Comparison of ENCODE assay signal across 35 cellular contexts in the genomic region with DNA sequence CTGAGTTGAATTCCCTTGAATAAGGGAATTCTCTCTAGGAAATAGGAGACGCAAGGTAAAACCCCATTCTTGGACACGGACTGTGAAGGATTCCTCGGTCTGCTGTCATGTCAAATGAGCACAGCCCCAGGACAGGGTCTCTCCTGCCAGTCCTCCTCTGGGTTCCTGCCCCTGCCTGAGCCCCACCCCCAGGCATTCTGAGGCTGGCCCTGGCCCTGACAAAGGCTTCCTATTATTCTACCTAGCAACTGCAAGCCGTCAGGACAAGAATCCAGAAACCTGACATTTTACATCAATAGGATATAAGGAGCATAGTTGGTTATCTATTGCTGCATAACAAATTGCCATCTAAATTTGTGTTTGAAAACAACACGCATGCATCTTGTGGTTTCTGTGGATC.
"Had no signal": no experiment of that assay in that cellular context is flagged by ENCODE, and none has a peak within 500 bp of the region (broad histone marks: within the 10 kb centered on the region; RNA-seq: fewer than 3 reads in every experiment).

No MANE protein-coding gene starts in this region.

- H3K4me3 ChIP-seq: ascending aorta, cardiac muscle cell had no signal

- H3K27ac Mint-ChIP-seq: activated B cell treated with CpG ODN at 0.5 μM for 24 hours; activated CD4-positive, alpha-beta memory T cell treated with anti-CD3 and anti-CD28 coated beads for 36 hours; activated CD4-positive, alpha-beta T cell treated with anti-CD3 and anti-CD28 coated beads, Interleukin-2, amount 10 ng/mL, durations not matched to agents 24 days and 14 days; activated CD8-positive, alpha-beta T cell treated with anti-CD3 and anti-CD28 coated beads for 36 hours; activated naive CD4-positive, alpha-beta T cell treated with anti-CD3 and anti-CD28 coated beads, Interleukin-2, amount 10 ng/mL, durations not matched to agents 7 days and 5 days; activated naive CD4-positive, alpha-beta T cell treated with anti-CD3 and anti-CD28 coated beads, Interleukin-2, amount 50 U/mL, for 24 hours; activated naive CD8-positive, alpha-beta T cell; activated naive CD8-positive, alpha-beta T cell treated with anti-CD3 and anti-CD28 coated beads, Interleukin-2, amount 10 ng/mL, durations not matched to agents 7 days and 5 days; activated naive CD8-positive, alpha-beta T cell treated with anti-CD3 and anti-CD28 coated beads, Interleukin-2, amount 50 U/mL, for 24 hours; activated T-cell treated with anti-CD3 and anti-CD28 coated beads, Interleukin-2, amount 50 U/mL, for 24 hours; activated T-helper 2 cell treated with anti-CD3 and anti-CD28 coated beads, Interferon-gamma antibody, Interleukin-2, Interleukin-4, amounts not matched to agents 10 μg/mL and 5 μg/mL and 100 μg/mL, durations not matched to agents 14 hours and 24 hours and 36 hours; brain; T-helper 1 cell treated with Interleukin-12 subunit alpha and Interleukin-12 subunit beta and Interleukin-4 antibody, amounts not matched to agents 30 μg/mL and 1 μg/mL, for 36 hours; T-helper 2 cell treated with Interferon-gamma antibody and Interleukin-4, amounts not matched to agents 5 μg/mL and 100 μg/mL, for 36 hours had no signal

- H3K4me3 Mint-ChIP-seq: activated B cell treated with CpG ODN at 0.5 μM for 24 hours; activated CD4-positive, alpha-beta memory T cell treated with anti-CD3 and anti-CD28 coated beads for 36 hours; activated CD4-positive, alpha-beta T cell treated with anti-CD3 and anti-CD28 coated beads, Interleukin-2, amount 10 ng/mL, durations not matched to agents 24 days and 14 days; activated CD8-positive, alpha-beta T cell treated with anti-CD3 and anti-CD28 coated beads for 36 hours; activated naive CD4-positive, alpha-beta T cell treated with anti-CD3 and anti-CD28 coated beads, Interleukin-2, amount 10 ng/mL, durations not matched to agents 7 days and 5 days; activated naive CD4-positive, alpha-beta T cell treated with anti-CD3 and anti-CD28 coated beads, Interleukin-2, amount 50 U/mL, for 24 hours; activated naive CD8-positive, alpha-beta T cell; activated naive CD8-positive, alpha-beta T cell treated with anti-CD3 and anti-CD28 coated beads, Interleukin-2, amount 10 ng/mL, durations not matched to agents 7 days and 5 days; activated naive CD8-positive, alpha-beta T cell treated with anti-CD3 and anti-CD28 coated beads, Interleukin-2, amount 50 U/mL, for 24 hours; activated T-cell treated with anti-CD3 and anti-CD28 coated beads, Interleukin-2, amount 50 U/mL, for 24 hours; brain; central memory CD8-positive, alpha-beta T cell; T-helper 1 cell treated with Interleukin-12 subunit alpha and Interleukin-12 subunit beta and Interleukin-4 antibody, amounts not matched to agents 30 μg/mL and 1 μg/mL, for 36 hours; T-helper 2 cell treated with Interferon-gamma antibody and Interleukin-4, amounts not matched to agents 5 μg/mL and 100 μg/mL, for 36 hours had no signal

- H3K27ac ChIP-seq: ascending aorta, cardiac muscle cell, VCaP had no signal

- FAIRE-seq: TTC549 had no signal

- DNase-seq: activated B cell treated with CpG ODN at 0.5 μM for 24 hours; activated CD4-positive, alpha-beta memory T cell treated with anti-CD3 and anti-CD28 coated beads for 36 hours; activated CD4-positive, alpha-beta T cell treated with anti-CD3 and anti-CD28 coated beads for 4 hours; activated CD4-positive, alpha-beta T cell treated with anti-CD3 and anti-CD28 coated beads, Interleukin-2, amount 10 ng/mL, durations not matched to agents 24 days and 14 days; activated CD4-positive, alpha-beta T cell treated with anti-CD3 and anti-CD28 coated beads, Interleukin-2, amount 50 U/mL, for 1 hour; activated CD4-positive, alpha-beta T cell treated with anti-CD3 and anti-CD28 coated beads, Interleukin-2, amount 50 U/mL, for 4 hours; activated CD4-positive, CD25-positive, alpha-beta regulatory T cell treated with anti-CD3 and anti-CD28 coated beads, Interleukin-2, amount 50 U/mL, for 72 hours; activated CD8-positive, alpha-beta memory T cell treated with anti-CD3 and anti-CD28 coated beads, Interleukin-2, amount 50 U/mL, for 4 hours; activated CD8-positive, alpha-beta T cell treated with anti-CD3 and anti-CD28 coated beads for 36 hours; activated effector memory CD4-positive, alpha-beta T cell treated with Interleukin-2 at 50 U/mL for 16 hours; activated gamma-delta T cell; activated naive CD4-positive, alpha-beta T cell treated with anti-CD3 and anti-CD28 coated beads, Interleukin-2, amount 10 ng/mL, durations not matched to agents 7 days and 5 days; activated naive CD4-positive, alpha-beta T cell treated with Interleukin-2 at 50 U/mL for 16 hours; activated naive CD8-positive, alpha-beta T cell treated with anti-CD3 and anti-CD28 coated beads, Interleukin-2, amount 10 ng/mL, durations not matched to agents 7 days and 5 days; activated naive CD8-positive, alpha-beta T cell treated with anti-CD3 and anti-CD28 coated beads, Interleukin-2, amount 50 U/mL, for 24 hours; activated T-cell treated with anti-CD3 and anti-CD28 coated beads, Interleukin-2, amount 50 U/mL, for 24 hours; activated T-cell treated with anti-CD3 and anti-CD28 coated beads, Interleukin-2, amount 50 U/mL, for 48 hours; amygdala; anterior cingulate cortex; caudate nucleus; cerebellar nuclear complex; T-helper 1 cell; T-helper 2 cell; T-helper 9 cell had no signal

- H3K27me3 ChIP-seq: ascending aorta, cardiac muscle cell had no signal

- H3K9me3 Mint-ChIP-seq: activated B cell treated with CpG ODN at 0.5 μM for 24 hours; activated CD4-positive, alpha-beta memory T cell treated with anti-CD3 and anti-CD28 coated beads for 36 hours; activated CD4-positive, alpha-beta T cell treated with anti-CD3 and anti-CD28 coated beads, Interleukin-2, amount 10 ng/mL, durations not matched to agents 24 days and 14 days; activated CD8-positive, alpha-beta T cell treated with anti-CD3 and anti-CD28 coated beads for 36 hours; activated naive CD4-positive, alpha-beta T cell treated with anti-CD3 and anti-CD28 coated beads, Interleukin-2, amount 10 ng/mL, durations not matched to agents 7 days and 5 days; activated naive CD4-positive, alpha-beta T cell treated with anti-CD3 and anti-CD28 coated beads, Interleukin-2, amount 50 U/mL, for 24 hours; activated naive CD8-positive, alpha-beta T cell treated with anti-CD3 and anti-CD28 coated beads, Interleukin-2, amount 10 ng/mL, durations not matched to agents 7 days and 5 days; activated naive CD8-positive, alpha-beta T cell treated with anti-CD3 and anti-CD28 coated beads, Interleukin-2, amount 50 U/mL, for 24 hours; activated T-cell treated with anti-CD3 and anti-CD28 coated beads, Interleukin-2, amount 50 U/mL, for 24 hours; activated T-helper 2 cell treated with anti-CD3 and anti-CD28 coated beads, Interferon-gamma antibody, Interleukin-2, Interleukin-4, amounts not matched to agents 10 μg/mL and 5 μg/mL and 100 μg/mL, durations not matched to agents 14 hours and 24 hours and 36 hours; brain; central memory CD8-positive, alpha-beta T cell; T-helper 1 cell treated with Interleukin-12 subunit alpha and Interleukin-12 subunit beta and Interleukin-4 antibody, amounts not matched to agents 30 μg/mL and 1 μg/mL, for 36 hours; T-helper 2 cell treated with Interferon-gamma antibody and Interleukin-4, amounts not matched to agents 5 μg/mL and 100 μg/mL, for 36 hours had no signal

- H3K9me3 ChIP-seq: ascending aorta had no signal

- H3K36me3 Mint-ChIP-seq: activated CD4-positive, alpha-beta memory T cell treated with anti-CD3 and anti-CD28 coated beads for 36 hours; activated naive CD4-positive, alpha-beta T cell treated with anti-CD3 and anti-CD28 coated beads, Interleukin-2, amount 10 ng/mL, durations not matched to agents 7 days and 5 days; activated naive CD8-positive, alpha-beta T cell; activated naive CD8-positive, alpha-beta T cell treated with anti-CD3 and anti-CD28 coated beads, Interleukin-2, amount 10 ng/mL, durations not matched to agents 7 days and 5 days; brain had no signal

- H3K4me1 Mint-ChIP-seq: activated B cell treated with CpG ODN at 0.5 μM for 24 hours; activated CD4-positive, alpha-beta T cell treated with anti-CD3 and anti-CD28 coated beads, Interleukin-2, amount 10 ng/mL, durations not matched to agents 24 days and 14 days; activated naive CD4-positive, alpha-beta T cell treated with anti-CD3 and anti-CD28 coated beads, Interleukin-2, amount 10 ng/mL, durations not matched to agents 7 days and 5 days; activated naive CD4-positive, alpha-beta T cell treated with anti-CD3 and anti-CD28 coated beads, Interleukin-2, amount 50 U/mL, for 24 hours; activated naive CD8-positive, alpha-beta T cell treated with anti-CD3 and anti-CD28 coated beads, Interleukin-2, amount 10 ng/mL, durations not matched to agents 7 days and 5 days; activated naive CD8-positive, alpha-beta T cell treated with anti-CD3 and anti-CD28 coated beads, Interleukin-2, amount 50 U/mL, for 24 hours; central memory CD8-positive, alpha-beta T cell had no signal

- ATAC-seq: activated CD8-positive, alpha-beta T cell treated with anti-CD3 and anti-CD28 coated beads for 36 hours; activated naive CD8-positive, alpha-beta T cell treated with anti-CD3 and anti-CD28 coated beads, Interleukin-2, amount 50 U/mL, for 24 hours had no signal

- H3K4me1 ChIP-seq: ascending aorta had no signal

- H3K36me3 ChIP-seq: ascending aorta, cardiac muscle cell had no signal
